Comparison of ENCODE assay signal across 8 cellular contexts in genomic region chr12:56315626-56316473, GRCh38. TPM values are rescaled to one million over a fixed set of nuclear protein-coding genes. Genes with fewer than 3 reads are reported as not detected.
DNase-seq lines count a peak whose midpoint lies in the region; ATAC-seq and TF ChIP-seq lines count a peak whose summit lies in the region.

CNPY2 (minus strand) TSS chr12:56315988; CDS start chr12:56315217, 771 bp downstream.

- TF ChIP-seq CTCF in GM10248 (IDR thresholded peaks at IDR 0.05; ENCODE audit: control extremely low read depth, extremely low read depth, low read depth, missing control alignments) (peak; percentile 32), omental fat pad (IDR thresholded peaks at IDR 0.05) (no peak), testis (IDR thresholded peaks at IDR 0.05) (peak in 2 of 3 experiments; percentile 18 to 47)

- ATAC-seq in HG02610 (IDR thresholded peaks at IDR 0.05; ENCODE audit: unreplicated experiment), result peak; percentile 91
- peak; percentile 91 to 95 for ATAC-seq in activated naive CD4-positive, alpha-beta T cell treated with anti-CD3 and anti-CD28 coated beads, Interleukin-2, amount 50 U/mL, for 72 hours
- peak; percentile 98 for ATAC-seq in omental fat pad (ENCODE audit: low FRiP score)

- H3K36me3 ChIP-seq in testis (ENCODE audit: low read depth, missing control alignments), result no peaks in the 10 kb centered on the region

- WGBS in testis, 2 donors, result 0 to 2% methylated on average over 30 to 57 of the region's 62 CpGs

- no peaks in the 10 kb centered on the region for H3K27me3 ChIP-seq in testis

- peaks cover 19% of the 10 kb centered on the region in 2 donors for H3K36me3 Mint-ChIP-seq in activated naive CD4-positive, alpha-beta T cell treated with anti-CD3 and anti-CD28 coated beads, Interleukin-2, amount 50 U/mL, for 72 hours

- H3K9me3 Mint-ChIP-seq in activated naive CD4-positive, alpha-beta T cell treated with anti-CD3 and anti-CD28 coated beads, Interleukin-2, amount 50 U/mL, for 72 hours, result no peaks in the 10 kb centered on the region

- intact Hi-C loops in testis (cut with DNase I; ENCODE audit: low total_unique reads), result no loop called here

- POLR2A ChIA-PET in GM10248 (lab: Yijun Ruan, JAX), result interaction anchor here (0.6 to 2.4 kb wide), 10 partner anchors 10 to 209 kb away, joined by 3 to 8 read pairs (median 3); partner anchors contain the start of genes ANKRD52, PAN2 and STAT2

- peak within 1 kb of the TSS; percentile 79 to 92 for H3K27ac ChIP-seq in testis

- no peak for TF ChIP-seq POLR2A in testis (IDR thresholded peaks at IDR 0.05)

- peak within 1 kb of the TSS; percentile 59 to 93 for H3K4me3 ChIP-seq in testis

- peak; percentile 96 for DNase-seq in GM10248 (ENCODE audit: extremely low spot score)
- peak; percentile 97 for DNase-seq in NCI-H1092 treated with DMSO at 0.1 percent for 48 hours (lab: John Stamatoyannopoulos, UW)
- peak; percentile 85 for DNase-seq in SKM-1 (lab: John Stamatoyannopoulos, UW; ENCODE audit: unreplicated experiment)
- DNase-seq in activated naive CD4-positive, alpha-beta T cell treated with anti-CD3 and anti-CD28 coated beads, Interleukin-2, amount 50 U/mL, for 72 hours (ENCODE audit: low spot score in 2 of 2), result peak; percentile 87 to 92
- DNase-seq in glomerular visceral epithelial cell (ENCODE audit: extremely low spot score), result peak; percentile 99
- DNase-seq in omental fat pad (ENCODE audit: low spot score), result peak; percentile 94
- DNase-seq in testis, result peak; percentile 97

- CTCF ChIA-PET in GM10248 (lab: Yijun Ruan, JAX), result interaction anchor here (0.6 to 3.6 kb wide), 10 partner anchors 13 to 148 kb away, joined by 3 to 25 read pairs (median 3); partner anchors contain the start of genes IL23A, RNF41 and STAT2

- peak within 1 kb of the TSS; percentile 99 for H3K27ac Mint-ChIP-seq in activated naive CD4-positive, alpha-beta T cell treated with anti-CD3 and anti-CD28 coated beads, Interleukin-2, amount 50 U/mL, for 72 hours

- peaks cover 10% of the 10 kb centered on the region for H3K4me1 ChIP-seq in testis

- no peaks in the 10 kb centered on the region for H3K9me3 ChIP-seq in testis

RNA-seq across cellular contexts. Expression of gene CNPY2, which starts in this region (rescaled TPM):
- total RNA-seq in activated naive CD4-positive, alpha-beta T cell treated with anti-CD3 and anti-CD28 coated beads, Interleukin-2, amount 50 U/mL, for 72 hours, result 100 to 1,000 TPM in 1 of 2 donors, 10 to 100 TPM in 1; 58.2 to 112 TPM
- 10 to 100 TPM; 60.4 to 77.8 (median 69.7) TPM for total RNA-seq in omental fat pad
- 10 to 100 TPM; 62.4 to 63.3 TPM for total RNA-seq in testis
- 82.5 TPM for polyA plus RNA-seq in testis (ENCODE audit: insufficient read depth, low read depth, low replicate concordance)

Comparison
In these comparisons a context has a peak if more than half of its experiments do, and no peak if none do; other contexts are left out.
1. Peak in every context shown above with its lines: DNase-seq, ATAC-seq, H3K4me3 ChIP-seq and H3K27ac ChIP-seq.
2. CTCF ChIP-seq: peak in GM10248 (single experiment) and testis (2 of 3); none in omental fat pad (0 of 3).